5 cellular contexts compared by ENCODE assay signal in genomic region chr7:39376881-39377280, GRCh38.
DNase-seq lines count a peak whose midpoint lies in the region; ATAC-seq, FAIRE-seq and TF ChIP-seq lines count a peak whose summit lies in the region.
"Not testable (repeated sequence)": the region's sequence is repeated elsewhere in the genome, so short reads cannot be mapped to it uniquely, and the experiment has no call there.

No MANE protein-coding gene starts in this region.

- not testable (repeated sequence) for H3K4me3 ChIP-seq in pancreas

- peak; percentile 99 for FAIRE-seq in G401.6 (lab: Jason Lieb, UNC)
- peak; percentile 96 for FAIRE-seq in TTC549 (lab: Jason Lieb, UNC)
- peak; percentile 98 for FAIRE-seq in colon (lab: Jason Lieb, UNC)
- FAIRE-seq in frontal cortex (lab: Jason Lieb, UNC), result peak; percentile 99
- FAIRE-seq in pancreas (lab: Jason Lieb, UNC), result peak; percentile 97

- not testable (repeated sequence) for H3K27me3 ChIP-seq in pancreas

- not testable (repeated sequence) for H3K36me3 ChIP-seq in pancreas

- TF ChIP-seq CTCF in pancreas (IDR thresholded peaks at IDR 0.05), result not testable (repeated sequence)

- WGBS in pancreas, 2 donors, result 85 to 96% methylated on average over 5 of the region's 5 CpGs

- H3K9me3 ChIP-seq in pancreas, result not testable (repeated sequence)

- H3K4me1 ChIP-seq in pancreas, result not testable (repeated sequence)

- not testable (repeated sequence) for DNase-seq in frontal cortex (ENCODE audit: low spot score in 2 of 2); pancreas

- not testable (repeated sequence) for ATAC-seq in pancreas

- intact Hi-C loops in pancreas (cut with DNase I), result not testable (repeated sequence)

- not testable (repeated sequence) for H3K27ac ChIP-seq in pancreas
